21 cellular contexts compared by ENCODE assay signal in genomic region chr12:76713130-76713529, GRCh38. TPM values are rescaled to one million over a fixed set of nuclear protein-coding genes. Genes with fewer than 3 reads are reported as not detected.
DNase-seq lines count a peak whose midpoint lies in the region; ATAC-seq, FAIRE-seq and TF ChIP-seq lines count a peak whose summit lies in the region.
"Had no signal": no experiment of that assay in that cellular context is flagged by ENCODE, and none has a peak within 500 bp of the region (broad histone marks: within the 10 kb centered on the region; RNA-seq: fewer than 3 reads in every experiment).

No MANE protein-coding gene starts in this region.

- POLR2A ChIA-PET in endothelial cell of umbilical vein (lab: Charles Lee): interaction anchor here (0.5 kb wide), 1 partner anchor 60 kb away, joined by 4 read pairs; no protein-coding TSS in a partner anchor

- H3K27ac ChIP-seq in endothelial cell of umbilical vein (ENCODE audit: insufficient read depth, low read depth, low read length): no peak overlapping the region
- H3K27ac ChIP-seq: thoracic aorta had no signal

- H3K4me2 ChIP-seq in endothelial cell of umbilical vein (ENCODE audit: insufficient read depth, low read length): no peak overlapping the region

- no TSS peak for BruUV-seq in endothelial cell of umbilical vein (replicated peaks; lab: Mats Ljungman, UMichigan)

- CTCF ChIA-PET in endothelial cell of umbilical vein (lab: Charles Lee): interaction anchor here (0.6 to 1.5 kb wide), 4 partner anchors 9 to 303 kb away, joined by 3 to 6 read pairs (median 3); no protein-coding TSS in a partner anchor

- no peak for ATAC-seq in GM18517 (IDR thresholded peaks at IDR 0.05; ENCODE audit: unreplicated experiment)
- ATAC-seq in HG03520 (IDR thresholded peaks at IDR 0.05; ENCODE audit: unreplicated experiment): no peak
- ATAC-seq in GM21619 (IDR thresholded peaks at IDR 0.05; ENCODE audit: unreplicated experiment): no peak

- dilution Hi-C loops in endothelial cell of umbilical vein (cut with MboI; ENCODE audit: extremely low pct_ligation_motif_present, low sequenced_read_pairs): no loop called here

- peaks cover 4% of the 10 kb centered on the region for H3K4me1 ChIP-seq in ES-I3 (ENCODE audit: insufficient read depth, low read length)
- H3K4me1 ChIP-seq in endothelial cell of umbilical vein (ENCODE audit: control insufficient read depth, extremely low read depth, insufficient read depth, low read length): peaks cover 3% of the 10 kb centered on the region

- H3K9ac ChIP-seq in ES-I3 (ENCODE audit: low read depth, low read length): peak overlapping the region; percentile 10; the same call in 1 of the 2 replicates
- no peak overlapping the region for H3K9ac ChIP-seq in endothelial cell of umbilical vein (replicated peaks; ENCODE audit: extremely low read depth, insufficient read depth, low read length)

- intact Hi-C loops in endothelial cell of umbilical vein (cut with micrococcal nuclease): no loop called here

- peak; percentile 31 for DNase-seq in RPMI7951 (ENCODE audit: low read depth)
- no peak for DNase-seq in endothelial cell of umbilical vein (ENCODE audit: low read depth, low spot score)
- peak; percentile 21 to 66 for DNase-seq in lung microvascular endothelial cell (ENCODE audit: low read depth in 2 of 2)
- DNase-seq in stimulated activated CD4-positive, alpha-beta T cell treated with anti-CD3 and anti-CD28 coated beads, Interleukin-1b, Interleukin-23, amount 100 ng/mL, for 48 hours: no peak
- DNase-seq: activated CD4-positive, alpha-beta T cell treated with anti-CD3 and anti-CD28 coated beads, Interleukin-2, amount 50 U/mL, for 1 hour; effector memory CD4-positive, alpha-beta T cell; GDM1; Kasumi-1; NCI-H1048; NCI-H1930; NCI-H2227 treated with DMSO at 0.1 percent for 48 hours; NCI-H774; SHP77; stimulated activated CD4-positive, alpha-beta T cell treated with anti-CD3 and anti-CD28 coated beads, Interleukin-4, amount 100 ng/mL, for 24 hours; stimulated activated naive CD4-positive, alpha-beta T cell treated with Interleukin-2 at 50 U/mL for 16 hours; T-helper 1 cell had no signal

- H3K79me2 ChIP-seq in endothelial cell of umbilical vein (ENCODE audit: control insufficient read depth, insufficient read depth, low read length): no peaks in the 10 kb centered on the region

- H3K9me1 ChIP-seq in endothelial cell of umbilical vein (replicated peaks; ENCODE audit: control insufficient read depth, extremely low read depth, insufficient read depth, low read length): no peaks in the 10 kb centered on the region

- no peaks in the 10 kb centered on the region for H3K27me3 ChIP-seq in endothelial cell of umbilical vein (ENCODE audit: control insufficient read depth in 2 of 2, insufficient read depth in 2 of 2, low read length in 2 of 2)

- no peak overlapping the region for H3K4me3 ChIP-seq in endothelial cell of umbilical vein (replicated peaks in 1 of 3; ENCODE audit: insufficient read depth in 1 of 3, low read depth in 1 of 3, low read length in 3 of 3)
- H3K4me3 ChIP-seq: thoracic aorta had no signal

- H3K36me3 ChIP-seq in ES-I3 (ENCODE audit: insufficient read depth, low read length) (no peaks in the 10 kb centered on the region), endothelial cell of umbilical vein (ENCODE audit: control insufficient read depth in 2 of 2, extremely low read depth in 1 of 2, insufficient read depth in 2 of 2, low read length in 2 of 2) (no peaks in the 10 kb centered on the region)
- H3K36me3 ChIP-seq: thoracic aorta had no signal

- no peaks in the 10 kb centered on the region for H3K9me3 ChIP-seq in ES-I3 (ENCODE audit: control insufficient read depth, insufficient read depth, low read length)
- no peaks in the 10 kb centered on the region for H3K9me3 ChIP-seq in endothelial cell of umbilical vein (replicated peaks; ENCODE audit: control insufficient read depth, insufficient read depth, low read length)
- H3K9me3 ChIP-seq: thoracic aorta had no signal

- no peak for TF ChIP-seq CTCF in endothelial cell of umbilical vein (IDR thresholded peaks at IDR 0.05; ENCODE audit: extremely low read depth in 1 of 2, insufficient read depth in 1 of 2, low read depth in 1 of 2, low read length in 2 of 2)

- H2AFZ ChIP-seq in endothelial cell of umbilical vein (ENCODE audit: low read depth, low read length): peak overlapping the region; percentile 18

- no peak for TF ChIP-seq POLR2A in endothelial cell of umbilical vein (IDR thresholded peaks at IDR 0.05; ENCODE audit: low read depth, low read length)

- FAIRE-seq in endothelial cell of umbilical vein (lab: Jason Lieb, UNC): no peak

- no peaks in the 10 kb centered on the region for H4K20me1 ChIP-seq in endothelial cell of umbilical vein (replicated peaks; ENCODE audit: control insufficient read depth, extremely low read depth, insufficient read depth, low read length)

TF ChIP-seq in endothelial cell of umbilical vein, 7 proteins besides CTCF, POLR2A, EP300 and RAD21:
- TF ChIP-seq MAX (IDR thresholded peaks at IDR 0.05; ENCODE audit: insufficient read depth, insufficient read length) (no peak), FOS (IDR thresholded peaks at IDR 0.05; ENCODE audit: borderline replicate concordance, insufficient read depth, low read length) (no peak), MYC (IDR thresholded peaks at IDR 0.05; ENCODE audit: low read depth, low read length) (no peak), GATA2 (IDR thresholded peaks at IDR 0.05; ENCODE audit: insufficient read depth, insufficient read length, low read depth, low read length) (no peak), JUN (IDR thresholded peaks at IDR 0.05; ENCODE audit: borderline replicate concordance, insufficient read depth, insufficient read length, low read depth) (no peak), EZH2 (IDR thresholded peaks at IDR 0.05; ENCODE audit: borderline replicate concordance, low read depth, low read length, severe bottlenecking) (no peak), POLR2AphosphoS5 (IDR thresholded peaks at IDR 0.05; ENCODE audit: insufficient read depth, low read depth, low read length) (no peak)

RNA-seq across cellular contexts. Expression of gene ZDHHC17, which starts 50.8 kb away (rescaled TPM):
- 20.6 and 25.0 TPM in 2 replicates for total RNA-seq in RPMI7951 (2014; rRNA removed; shearing (Covaris generic))
- total RNA-seq in endothelial cell of umbilical vein (23.6 and 26.9 TPM in 2 replicates), lung microvascular endothelial cell (76.7 and 145 TPM in 2 replicates)
- polyA plus RNA-seq in endothelial cell of umbilical vein: 14.9 and 21.2 TPM in 2 replicates
- polyA plus RNA-seq in endothelial cell of umbilical vein (2011; cell fraction: cytosol; rRNA removed): 6.6 and 10.1 TPM in 2 replicates
- 103 and 106 TPM in 2 replicates for polyA plus RNA-seq in endothelial cell of umbilical vein (2011; cell fraction: nucleus; rRNA removed)
- polyA plus RNA-seq in endothelial cell of umbilical vein (2012): 16.6 and 23.0 TPM in 2 replicates
- polyA minus RNA-seq in endothelial cell of umbilical vein: 97.9 and 99.6 TPM in 2 replicates
- 18.2 TPM for polyA minus RNA-seq in endothelial cell of umbilical vein (2011; cell fraction: cytosol; rRNA and poly(A)+ RNA removed)
- polyA minus RNA-seq in endothelial cell of umbilical vein (2011; cell fraction: nucleus; rRNA and poly(A)+ RNA removed): 115 and 158 TPM in 2 replicates

Comparison
In these comparisons a context has a peak if more than half of its experiments do, and no peak if none do; other contexts are left out.
1. DNase-seq: peak in RPMI7951 (single experiment) and lung microvascular endothelial cell (2 of 2); none in endothelial cell of umbilical vein (single experiment) and stimulated activated CD4-positive, alpha-beta T cell treated with anti-CD3 and anti-CD28 coated beads, Interleukin-1b, Interleukin-23, amount 100 ng/mL, for 48 hours (single experiment).